In genomic region chr1:212414328-212415106, GRCh38 we compare ENCODE assay signal across 1 cellular context.
A peak's percentile ranks its signal among the peaks of the same experiment; 100 is the strongest.
TF ChIP-seq lines count a peak whose summit lies in the region.

Gene PACC1 (minus strand): TSS chr1:212414886. CDS start chr1:212414757, 129 bp downstream.

TF ChIP-seq in HepG2, 621 proteins besides CTCF, POLR2A, EP300 and RAD21 (continued from another document and continues in another):
- peak; percentile 94 for TF ChIP-seq ZBED4 (CRISPR knock-in tag; IDR thresholded peaks at IDR 0.05; ENCODE audit: borderline replicate concordance)
- 0 out of 2 replicates have a peak, but pooled peaks have one; percentile 15 for TF ChIP-seq ZNF598 (CRISPR knock-in tag; IDR thresholded peaks at IDR 0.05; ENCODE audit: borderline replicate concordance)
- TF ChIP-seq THAP9 (CRISPR knock-in tag; IDR thresholded peaks at IDR 0.05; ENCODE audit: borderline replicate concordance) = peak; percentile 37; the same call in 1 of the 2 replicates
- TF ChIP-seq TFDP2 (CRISPR knock-in tag; IDR thresholded peaks at IDR 0.05) = peak; percentile 67
- no peak for TF ChIP-seq PCBP1 (IDR thresholded peaks at IDR 0.05; ENCODE audit: borderline replicate concordance, low read depth, low read length)
- peak; percentile 12; the same call in 1 of the 2 replicates for TF ChIP-seq ARID5B (CRISPR knock-in tag; IDR thresholded peaks at IDR 0.05)
- 0 out of 2 replicates have a peak, but pooled peaks have one; percentile 22 for TF ChIP-seq POGZ (CRISPR knock-in tag; IDR thresholded peaks at IDR 0.05)
- no peak for TF ChIP-seq HHEX (CRISPR knock-in tag; IDR thresholded peaks at IDR 0.05)
- peak; percentile 65 for TF ChIP-seq KMT2B (CRISPR knock-in tag; IDR thresholded peaks at IDR 0.05)
- TF ChIP-seq SMYD3 (CRISPR knock-in tag; IDR thresholded peaks at IDR 0.05) = no peak
- peak; percentile 90 for TF ChIP-seq PHF8 (CRISPR knock-in tag; IDR thresholded peaks at IDR 0.05)
- peak; percentile 27; the same call in 1 of the 2 replicates for TF ChIP-seq RXRA (CRISPR knock-in tag; IDR thresholded peaks at IDR 0.05)
- TF ChIP-seq NONO (IDR thresholded peaks at IDR 0.05) = no peak
- TF ChIP-seq NONO (CRISPR knock-in tag; conservative IDR thresholded peaks at IDR 0.05) = peak; percentile 44; the same call in 1 of the 2 replicates
- TF ChIP-seq ELF4 (CRISPR knock-in tag; IDR thresholded peaks at IDR 0.05; ENCODE audit: borderline replicate concordance) = no peak
- peak; percentile 88 for TF ChIP-seq HCFC1 (IDR thresholded peaks at IDR 0.05; ENCODE audit: low read depth, low read length)
- TF ChIP-seq, protein P1, sequence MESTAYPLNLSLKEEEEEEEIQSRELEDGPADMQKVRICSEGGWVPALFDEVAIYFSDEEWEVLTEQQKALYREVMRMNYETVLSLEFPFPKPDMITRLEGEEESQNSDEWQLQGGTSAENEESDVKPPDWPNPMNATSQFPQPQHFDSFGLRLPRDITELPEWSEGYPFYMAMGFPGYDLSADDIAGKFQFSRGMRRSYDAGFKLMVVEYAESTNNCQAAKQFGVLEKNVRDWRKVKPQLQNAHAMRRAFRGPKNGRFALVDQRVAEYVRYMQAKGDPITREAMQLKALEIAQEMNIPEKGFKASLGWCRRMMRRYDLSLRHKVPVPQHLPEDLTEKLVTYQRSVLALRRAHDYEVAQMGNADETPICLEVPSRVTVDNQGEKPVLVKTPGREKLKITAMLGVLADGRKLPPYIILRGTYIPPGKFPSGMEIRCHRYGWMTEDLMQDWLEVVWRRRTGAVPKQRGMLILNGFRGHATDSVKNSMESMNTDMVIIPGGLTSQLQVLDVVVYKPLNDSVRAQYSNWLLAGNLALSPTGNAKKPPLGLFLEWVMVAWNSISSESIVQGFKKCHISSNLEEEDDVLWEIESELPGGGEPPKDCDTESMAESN (CRISPR knock-in tag; conservative IDR thresholded peaks at IDR 0.05) = peak; percentile 78
- TF ChIP-seq MED8 (CRISPR knock-in tag; IDR thresholded peaks at IDR 0.05; ENCODE audit: insufficient replicate concordance) = peak; percentile 42
- no peak for TF ChIP-seq E2F5 (CRISPR knock-in tag; conservative IDR thresholded peaks at IDR 0.05)
- TF ChIP-seq, protein P2, sequence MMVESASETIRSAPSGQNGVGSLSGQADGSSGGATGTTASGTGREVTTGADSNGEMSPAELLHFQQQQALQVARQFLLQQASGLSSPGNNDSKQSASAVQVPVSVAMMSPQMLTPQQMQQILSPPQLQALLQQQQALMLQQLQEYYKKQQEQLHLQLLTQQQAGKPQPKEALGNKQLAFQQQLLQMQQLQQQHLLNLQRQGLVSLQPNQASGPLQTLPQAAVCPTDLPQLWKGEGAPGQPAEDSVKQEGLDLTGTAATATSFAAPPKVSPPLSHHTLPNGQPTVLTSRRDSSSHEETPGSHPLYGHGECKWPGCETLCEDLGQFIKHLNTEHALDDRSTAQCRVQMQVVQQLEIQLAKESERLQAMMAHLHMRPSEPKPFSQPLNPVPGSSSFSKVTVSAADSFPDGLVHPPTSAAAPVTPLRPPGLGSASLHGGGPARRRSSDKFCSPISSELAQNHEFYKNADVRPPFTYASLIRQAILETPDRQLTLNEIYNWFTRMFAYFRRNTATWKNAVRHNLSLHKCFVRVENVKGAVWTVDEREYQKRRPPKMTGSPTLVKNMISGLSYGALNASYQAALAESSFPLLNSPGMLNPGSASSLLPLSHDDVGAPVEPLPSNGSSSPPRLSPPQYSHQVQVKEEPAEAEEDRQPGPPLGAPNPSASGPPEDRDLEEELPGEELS (CRISPR knock-in tag; IDR thresholded peaks at IDR 0.05) = peak; percentile 7; the same call in 1 of the 2 replicates
- TF ChIP-seq HNRNPLL (IDR thresholded peaks at IDR 0.05; ENCODE audit: low read depth, low read length, poor library complexity, severe bottlenecking) = peak; percentile 59
- TF ChIP-seq CBX5 (CRISPR knock-in tag; IDR thresholded peaks at IDR 0.05; ENCODE audit: borderline replicate concordance) = no peak
- TF ChIP-seq, protein P3, sequence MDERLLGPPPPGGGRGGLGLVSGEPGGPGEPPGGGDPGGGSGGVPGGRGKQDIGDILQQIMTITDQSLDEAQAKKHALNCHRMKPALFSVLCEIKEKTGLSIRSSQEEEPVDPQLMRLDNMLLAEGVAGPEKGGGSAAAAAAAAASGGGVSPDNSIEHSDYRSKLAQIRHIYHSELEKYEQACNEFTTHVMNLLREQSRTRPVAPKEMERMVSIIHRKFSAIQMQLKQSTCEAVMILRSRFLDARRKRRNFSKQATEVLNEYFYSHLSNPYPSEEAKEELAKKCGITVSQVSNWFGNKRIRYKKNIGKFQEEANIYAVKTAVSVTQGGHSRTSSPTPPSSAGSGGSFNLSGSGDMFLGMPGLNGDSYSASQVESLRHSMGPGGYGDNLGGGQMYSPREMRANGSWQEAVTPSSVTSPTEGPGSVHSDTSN (CRISPR knock-in tag; IDR thresholded peaks at IDR 0.05) = no peak
- 0 out of 2 replicates have a peak, but pooled peaks have one; percentile 41 for TF ChIP-seq ZNF747 (CRISPR knock-in tag; IDR thresholded peaks at IDR 0.05; ENCODE audit: borderline replicate concordance)
- peak; percentile 84 for TF ChIP-seq KMT2A (CRISPR knock-in tag; IDR thresholded peaks at IDR 0.05)
- TF ChIP-seq ZNF563 (CRISPR knock-in tag; IDR thresholded peaks at IDR 0.05) = 0 out of 2 replicates have a peak, but pooled peaks have one; percentile 20
- TF ChIP-seq, protein P4, sequence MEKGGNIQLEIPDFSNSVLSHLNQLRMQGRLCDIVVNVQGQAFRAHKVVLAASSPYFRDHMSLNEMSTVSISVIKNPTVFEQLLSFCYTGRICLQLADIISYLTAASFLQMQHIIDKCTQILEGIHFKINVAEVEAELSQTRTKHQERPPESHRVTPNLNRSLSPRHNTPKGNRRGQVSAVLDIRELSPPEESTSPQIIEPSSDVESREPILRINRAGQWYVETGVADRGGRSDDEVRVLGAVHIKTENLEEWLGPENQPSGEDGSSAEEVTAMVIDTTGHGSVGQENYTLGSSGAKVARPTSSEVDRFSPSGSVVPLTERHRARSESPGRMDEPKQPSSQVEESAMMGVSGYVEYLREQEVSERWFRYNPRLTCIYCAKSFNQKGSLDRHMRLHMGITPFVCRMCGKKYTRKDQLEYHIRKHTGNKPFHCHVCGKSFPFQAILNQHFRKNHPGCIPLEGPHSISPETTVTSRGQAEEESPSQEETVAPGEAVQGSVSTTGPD (CRISPR knock-in tag; IDR thresholded peaks at IDR 0.05) = 0 out of 2 replicates have a peak, but pooled peaks have one; percentile 39
- no peak for TF ChIP-seq ZNF841 (CRISPR knock-in tag; IDR thresholded peaks at IDR 0.05; ENCODE audit: borderline replicate concordance)
- peak; percentile 24 for TF ChIP-seq FOXO1 (CRISPR knock-in tag; IDR thresholded peaks at IDR 0.05)
- peak; percentile 78 for TF ChIP-seq ZFY (CRISPR knock-in tag; IDR thresholded peaks at IDR 0.05)
- TF ChIP-seq HES4 (CRISPR knock-in tag; IDR thresholded peaks at IDR 0.05; ENCODE audit: borderline replicate concordance) = peak; percentile 63; the same call in 1 of the 2 replicates
- no peak for TF ChIP-seq NR3C1 (CRISPR knock-in tag; IDR thresholded peaks at IDR 0.05)
- TF ChIP-seq, protein P5, sequence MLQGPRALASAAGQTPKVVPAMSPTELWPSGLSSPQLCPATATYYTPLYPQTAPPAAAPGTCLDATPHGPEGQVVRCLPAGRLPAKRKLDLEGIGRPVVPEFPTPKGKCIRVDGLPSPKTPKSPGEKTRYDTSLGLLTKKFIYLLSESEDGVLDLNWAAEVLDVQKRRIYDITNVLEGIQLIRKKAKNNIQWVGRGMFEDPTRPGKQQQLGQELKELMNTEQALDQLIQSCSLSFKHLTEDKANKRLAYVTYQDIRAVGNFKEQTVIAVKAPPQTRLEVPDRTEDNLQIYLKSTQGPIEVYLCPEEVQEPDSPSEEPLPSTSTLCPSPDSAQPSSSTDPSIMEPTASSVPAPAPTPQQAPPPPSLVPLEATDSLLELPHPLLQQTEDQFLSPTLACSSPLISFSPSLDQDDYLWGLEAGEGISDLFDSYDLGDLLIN (CRISPR knock-in tag; IDR thresholded peaks at IDR 0.05; ENCODE audit: borderline replicate concordance) = no peak
- TF ChIP-seq SP5 (CRISPR knock-in tag; IDR thresholded peaks at IDR 0.05; ENCODE audit: borderline replicate concordance, low read depth) = peak; percentile 19; the same call in 1 of the 2 replicates
- no peak for TF ChIP-seq GABPA (IDR thresholded peaks at IDR 0.05; ENCODE audit: low read depth, low read length)
- peak; percentile 62; the same call in 1 of the 2 replicates for TF ChIP-seq GABPA (CRISPR knock-in tag; IDR thresholded peaks at IDR 0.05; ENCODE audit: low read depth)
- peak; percentile 18; the same call in 1 of the 2 replicates for TF ChIP-seq GATAD1 (CRISPR knock-in tag; IDR thresholded peaks at IDR 0.05)
